In genomic region chr2:171798156-171798815, GRCh38 we compare ENCODE assay signal across 10 cellular contexts.
DNase-seq lines count a peak whose midpoint lies in the region; ATAC-seq and TF ChIP-seq lines count a peak whose summit lies in the region.
"Had no signal": no experiment of that assay in that cellular context is flagged by ENCODE, and none has a peak within 500 bp of the region (broad histone marks: within the 10 kb centered on the region; RNA-seq: fewer than 3 reads in every experiment).

No MANE protein-coding gene starts in this region.

- peak overlapping the region; percentile 37 for H3K4me3 Mint-ChIP-seq in activated naive CD8-positive, alpha-beta T cell treated with anti-CD3 and anti-CD28 coated beads, Interleukin-2, amount 10 ng/mL, durations not matched to agents 7 days and 5 days
- no peak overlapping the region for H3K4me3 Mint-ChIP-seq in activated naive CD8-positive, alpha-beta T cell treated with anti-CD3 and anti-CD28 coated beads for 36 hours

- POLR2A ChIA-PET in activated naive CD8-positive, alpha-beta T cell treated with anti-CD3 and anti-CD28 coated beads, Interleukin-2, amount 10 ng/mL, durations not matched to agents 7 days and 5 days (lab: Charles Lee), result no interaction called here

- peak; percentile 60 for ATAC-seq in activated naive CD8-positive, alpha-beta T cell treated with anti-CD3 and anti-CD28 coated beads, Interleukin-2, amount 10 ng/mL, durations not matched to agents 7 days and 5 days (ENCODE audit: low read depth)
- no peak for ATAC-seq in HG03095 (IDR thresholded peaks at IDR 0.05; ENCODE audit: unreplicated experiment)

- no peak for TF ChIP-seq CTCF in fibroblast of pulmonary artery (IDR thresholded peaks at IDR 0.05; ENCODE audit: low read length, missing control alignments)

- H3K27ac Mint-ChIP-seq in activated naive CD8-positive, alpha-beta T cell treated with anti-CD3 and anti-CD28 coated beads, Interleukin-2, amount 10 ng/mL, durations not matched to agents 7 days and 5 days, result peak overlapping the region; percentile 57
- H3K27ac Mint-ChIP-seq in activated naive CD8-positive, alpha-beta T cell treated with anti-CD3 and anti-CD28 coated beads for 36 hours, result no peak overlapping the region

- intact Hi-C loops in posterior cingulate gyrus (cut with DNase I), result no loop called here

- H3K4me3 ChIP-seq in fibroblast of pulmonary artery (replicated peaks; ENCODE audit: low read depth, low read length), result no peak overlapping the region
- H3K4me3 ChIP-seq: cardiac muscle cell, lung had no signal

- DNase-seq in activated naive CD8-positive, alpha-beta T cell treated with anti-CD3 and anti-CD28 coated beads, Interleukin-2, amount 10 ng/mL, durations not matched to agents 7 days and 5 days, result no peak
- no peak for DNase-seq in activated naive CD8-positive, alpha-beta T cell treated with anti-CD3 and anti-CD28 coated beads for 36 hours
- DNase-seq in SIG-M5 treated with dmso at 0.1 percent for 504 hours (lab: John Stamatoyannopoulos, UW; ENCODE audit: unreplicated experiment) (peak; percentile 90), fibroblast of pulmonary artery (ENCODE audit: low read depth) (peak; percentile 53), posterior cingulate gyrus (no peak), cerebellum (ENCODE audit: low spot score) (no peak), NCI-H82 treated with DMSO at 0.1 percent for 48 hours (lab: John Stamatoyannopoulos, UW; ENCODE audit: unreplicated experiment) (no peak)

- H3K27me3 Mint-ChIP-seq in activated naive CD8-positive, alpha-beta T cell treated with anti-CD3 and anti-CD28 coated beads, Interleukin-2, amount 10 ng/mL, durations not matched to agents 7 days and 5 days, result no peaks in the 10 kb centered on the region
- no peaks in the 10 kb centered on the region for H3K27me3 Mint-ChIP-seq in activated naive CD8-positive, alpha-beta T cell treated with anti-CD3 and anti-CD28 coated beads for 36 hours

- peaks cover 14% of the 10 kb centered on the region for H3K36me3 Mint-ChIP-seq in activated naive CD8-positive, alpha-beta T cell treated with anti-CD3 and anti-CD28 coated beads, Interleukin-2, amount 10 ng/mL, durations not matched to agents 7 days and 5 days
- H3K36me3 Mint-ChIP-seq in activated naive CD8-positive, alpha-beta T cell treated with anti-CD3 and anti-CD28 coated beads for 36 hours, result peaks cover 6% of the 10 kb centered on the region

- H3K9me3 Mint-ChIP-seq in activated naive CD8-positive, alpha-beta T cell treated with anti-CD3 and anti-CD28 coated beads, Interleukin-2, amount 10 ng/mL, durations not matched to agents 7 days and 5 days, result no peaks in the 10 kb centered on the region
- no peaks in the 10 kb centered on the region for H3K9me3 Mint-ChIP-seq in activated naive CD8-positive, alpha-beta T cell treated with anti-CD3 and anti-CD28 coated beads for 36 hours

- peaks cover 11% of the 10 kb centered on the region for H3K4me1 Mint-ChIP-seq in activated naive CD8-positive, alpha-beta T cell treated with anti-CD3 and anti-CD28 coated beads, Interleukin-2, amount 10 ng/mL, durations not matched to agents 7 days and 5 days
- peaks cover 16% of the 10 kb centered on the region for H3K4me1 Mint-ChIP-seq in activated naive CD8-positive, alpha-beta T cell treated with anti-CD3 and anti-CD28 coated beads for 36 hours

Comparison
In these comparisons a context has a peak if more than half of its experiments do, and no peak if none do; other contexts are left out.
1. DNase-seq: peak in SIG-M5 treated with dmso at 0.1 percent for 504 hours (single experiment) and fibroblast of pulmonary artery (single experiment); none in activated naive CD8-positive, alpha-beta T cell treated with anti-CD3 and anti-CD28 coated beads, Interleukin-2, amount 10 ng/mL, durations not matched to agents 7 days and 5 days (single experiment), activated naive CD8-positive, alpha-beta T cell treated with anti-CD3 and anti-CD28 coated beads for 36 hours (single experiment), posterior cingulate gyrus (0 of 10), cerebellum (single experiment) and NCI-H82 treated with DMSO at 0.1 percent for 48 hours (single experiment).